1 cellular context compared by ENCODE assay signal in the genomic region with DNA sequence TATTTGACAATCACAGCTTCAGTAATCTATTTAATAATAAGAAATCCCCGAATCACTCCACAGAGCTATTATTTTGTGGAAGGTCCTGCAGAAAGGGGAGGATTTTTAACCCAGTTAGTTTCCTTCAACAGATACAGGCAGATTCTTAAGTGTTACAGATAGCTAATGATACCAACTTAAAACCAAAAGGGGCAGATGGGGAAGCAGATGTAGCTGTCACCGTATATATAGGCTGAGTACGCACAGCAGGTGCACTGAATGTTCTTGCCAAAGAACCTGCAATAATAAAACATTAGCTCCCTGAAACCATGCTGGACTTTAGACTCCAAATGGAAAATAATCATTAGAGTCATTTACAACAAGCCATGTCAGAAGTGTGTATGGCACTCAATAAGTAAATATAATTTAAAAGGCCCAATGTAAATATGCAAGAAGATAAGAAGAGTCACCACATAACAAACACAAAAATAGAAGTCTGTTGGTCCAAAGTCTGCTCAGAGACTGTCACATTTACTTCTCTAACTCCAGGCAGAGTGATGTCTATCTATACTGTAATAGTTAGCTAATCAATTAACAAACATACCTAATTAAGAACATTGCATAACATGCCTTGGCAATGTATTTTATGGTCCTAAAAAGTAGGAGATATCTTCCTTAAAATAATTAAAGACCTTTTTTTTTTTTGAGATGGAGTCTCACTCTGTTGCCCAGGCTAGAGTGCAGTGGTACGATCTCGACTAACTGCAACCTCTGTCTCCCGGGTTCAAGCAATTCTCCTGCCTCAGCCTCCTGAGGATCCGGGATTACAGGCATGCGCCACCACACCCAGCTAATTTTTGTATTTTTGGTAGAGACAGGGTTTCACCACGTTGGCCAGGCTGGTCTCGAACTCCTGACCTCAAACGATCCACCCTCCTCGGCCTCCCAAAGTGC.
TF ChIP-seq lines count a peak whose summit lies in the region.

No MANE protein-coding gene starts in this region.

TF ChIP-seq in HepG2, 621 proteins besides CTCF, POLR2A, EP300 and RAD21 (continued from another document and continues in another):
- TF ChIP-seq, protein P1, sequence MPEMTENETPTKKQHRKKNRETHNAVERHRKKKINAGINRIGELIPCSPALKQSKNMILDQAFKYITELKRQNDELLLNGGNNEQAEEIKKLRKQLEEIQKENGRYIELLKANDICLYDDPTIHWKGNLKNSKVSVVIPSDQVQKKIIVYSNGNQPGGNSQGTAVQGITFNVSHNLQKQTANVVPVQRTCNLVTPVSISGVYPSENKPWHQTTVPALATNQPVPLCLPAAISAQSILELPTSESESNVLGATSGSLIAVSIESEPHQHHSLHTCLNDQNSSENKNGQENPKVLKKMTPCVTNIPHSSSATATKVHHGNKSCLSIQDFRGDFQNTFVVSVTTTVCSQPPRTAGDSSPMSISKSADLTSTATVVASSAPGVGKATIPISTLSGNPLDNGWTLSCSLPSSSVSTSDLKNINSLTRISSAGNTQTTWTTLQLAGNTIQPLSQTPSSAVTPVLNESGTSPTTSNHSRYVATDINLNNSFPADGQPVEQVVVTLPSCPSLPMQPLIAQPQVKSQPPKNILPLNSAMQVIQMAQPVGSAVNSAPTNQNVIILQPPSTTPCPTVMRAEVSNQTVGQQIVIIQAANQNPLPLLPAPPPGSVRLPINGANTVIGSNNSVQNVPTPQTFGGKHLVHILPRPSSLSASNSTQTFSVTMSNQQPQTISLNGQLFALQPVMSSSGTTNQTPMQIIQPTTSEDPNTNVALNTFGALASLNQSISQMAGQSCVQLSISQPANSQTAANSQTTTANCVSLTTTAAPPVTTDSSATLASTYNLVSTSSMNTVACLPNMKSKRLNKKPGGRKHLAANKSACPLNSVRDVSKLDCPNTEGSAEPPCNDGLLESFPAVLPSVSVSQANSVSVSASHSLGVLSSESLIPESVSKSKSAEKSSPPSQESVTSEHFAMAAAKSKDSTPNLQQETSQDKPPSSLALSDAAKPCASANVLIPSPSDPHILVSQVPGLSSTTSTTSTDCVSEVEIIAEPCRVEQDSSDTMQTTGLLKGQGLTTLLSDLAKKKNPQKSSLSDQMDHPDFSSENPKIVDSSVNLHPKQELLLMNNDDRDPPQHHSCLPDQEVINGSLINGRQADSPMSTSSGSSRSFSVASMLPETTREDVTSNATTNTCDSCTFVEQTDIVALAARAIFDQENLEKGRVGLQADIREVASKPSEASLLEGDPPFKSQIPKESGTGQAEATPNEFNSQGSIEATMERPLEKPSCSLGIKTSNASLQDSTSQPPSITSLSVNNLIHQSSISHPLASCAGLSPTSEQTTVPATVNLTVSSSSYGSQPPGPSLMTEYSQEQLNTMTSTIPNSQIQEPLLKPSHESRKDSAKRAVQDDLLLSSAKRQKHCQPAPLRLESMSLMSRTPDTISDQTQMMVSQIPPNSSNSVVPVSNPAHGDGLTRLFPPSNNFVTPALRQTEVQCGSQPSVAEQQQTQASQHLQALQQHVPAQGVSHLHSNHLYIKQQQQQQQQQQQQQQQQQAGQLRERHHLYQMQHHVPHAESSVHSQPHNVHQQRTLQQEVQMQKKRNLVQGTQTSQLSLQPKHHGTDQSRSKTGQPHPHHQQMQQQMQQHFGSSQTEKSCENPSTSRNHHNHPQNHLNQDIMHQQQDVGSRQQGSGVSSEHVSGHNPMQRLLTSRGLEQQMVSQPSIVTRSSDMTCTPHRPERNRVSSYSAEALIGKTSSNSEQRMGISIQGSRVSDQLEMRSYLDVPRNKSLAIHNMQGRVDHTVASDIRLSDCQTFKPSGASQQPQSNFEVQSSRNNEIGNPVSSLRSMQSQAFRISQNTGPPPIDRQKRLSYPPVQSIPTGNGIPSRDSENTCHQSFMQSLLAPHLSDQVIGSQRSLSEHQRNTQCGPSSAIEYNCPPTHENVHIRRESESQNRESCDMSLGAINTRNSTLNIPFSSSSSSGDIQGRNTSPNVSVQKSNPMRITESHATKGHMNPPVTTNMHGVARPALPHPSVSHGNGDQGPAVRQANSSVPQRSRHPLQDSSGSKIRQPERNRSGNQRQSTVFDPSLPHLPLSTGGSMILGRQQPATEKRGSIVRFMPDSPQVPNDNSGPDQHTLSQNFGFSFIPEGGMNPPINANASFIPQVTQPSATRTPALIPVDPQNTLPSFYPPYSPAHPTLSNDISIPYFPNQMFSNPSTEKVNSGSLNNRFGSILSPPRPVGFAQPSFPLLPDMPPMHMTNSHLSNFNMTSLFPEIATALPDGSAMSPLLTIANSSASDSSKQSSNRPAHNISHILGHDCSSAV (CRISPR knock-in tag; IDR thresholded peaks at IDR 0.05; ENCODE audit: borderline replicate concordance), result no peak; the same call in 1 of the 2 replicates
- TF ChIP-seq, protein P2, sequence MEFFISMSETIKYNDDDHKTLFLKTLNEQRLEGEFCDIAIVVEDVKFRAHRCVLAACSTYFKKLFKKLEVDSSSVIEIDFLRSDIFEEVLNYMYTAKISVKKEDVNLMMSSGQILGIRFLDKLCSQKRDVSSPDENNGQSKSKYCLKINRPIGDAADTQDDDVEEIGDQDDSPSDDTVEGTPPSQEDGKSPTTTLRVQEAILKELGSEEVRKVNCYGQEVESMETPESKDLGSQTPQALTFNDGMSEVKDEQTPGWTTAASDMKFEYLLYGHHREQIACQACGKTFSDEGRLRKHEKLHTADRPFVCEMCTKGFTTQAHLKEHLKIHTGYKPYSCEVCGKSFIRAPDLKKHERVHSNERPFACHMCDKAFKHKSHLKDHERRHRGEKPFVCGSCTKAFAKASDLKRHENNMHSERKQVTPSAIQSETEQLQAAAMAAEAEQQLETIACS (CRISPR knock-in tag; IDR thresholded peaks at IDR 0.05), result no peak
- TF ChIP-seq SUZ12 (IDR thresholded peaks at IDR 0.05; ENCODE audit: low read depth, low read length) (no peak), NRL (CRISPR knock-in tag; IDR thresholded peaks at IDR 0.05; ENCODE audit: borderline replicate concordance) (no peak), ONECUT2 (CRISPR knock-in tag; IDR thresholded peaks at IDR 0.05) (peak; percentile 92), KAT2B (IDR thresholded peaks at IDR 0.05; ENCODE audit: borderline replicate concordance, low read depth, low read length) (peak; percentile 45; the same call in 1 of the 2 replicates), IKZF1 (IDR thresholded peaks at IDR 0.05) (no peak), TARDBP (CRISPR knock-in tag; IDR thresholded peaks at IDR 0.05) (peak; percentile 100), ZNF616 (CRISPR knock-in tag; IDR thresholded peaks at IDR 0.05; ENCODE audit: low read depth) (no peak), GATAD1 (CRISPR knock-in tag; IDR thresholded peaks at IDR 0.05) (peak; percentile 78), U2AF1 (optimal IDR thresholded peaks at IDR 0.05; ENCODE audit: low read depth, low read length) (no peak), MYNN (CRISPR knock-in tag; IDR thresholded peaks at IDR 0.05; ENCODE audit: low read depth) (no peak), KMT2A (CRISPR knock-in tag; IDR thresholded peaks at IDR 0.05) (peak; percentile 19; the same call in 1 of the 2 replicates), JDP2 (CRISPR knock-in tag; IDR thresholded peaks at IDR 0.05; ENCODE audit: borderline replicate concordance) (no peak), ZNF816 (CRISPR knock-in tag; IDR thresholded peaks at IDR 0.05; ENCODE audit: borderline replicate concordance) (peak; percentile 98; the same call in 1 of the 2 replicates), ZNF788 (CRISPR knock-in tag; IDR thresholded peaks at IDR 0.05; ENCODE audit: borderline replicate concordance) (no peak), TRIM24 (CRISPR knock-in tag; IDR thresholded peaks at IDR 0.05) (no peak), TMF1 (CRISPR knock-in tag; IDR thresholded peaks at IDR 0.05; ENCODE audit: low read depth) (peak; percentile 76; the same call in 1 of the 2 replicates), GTF3A (CRISPR knock-in tag; conservative IDR thresholded peaks at IDR 0.05) (no peak)
- TF ChIP-seq, protein P3, sequence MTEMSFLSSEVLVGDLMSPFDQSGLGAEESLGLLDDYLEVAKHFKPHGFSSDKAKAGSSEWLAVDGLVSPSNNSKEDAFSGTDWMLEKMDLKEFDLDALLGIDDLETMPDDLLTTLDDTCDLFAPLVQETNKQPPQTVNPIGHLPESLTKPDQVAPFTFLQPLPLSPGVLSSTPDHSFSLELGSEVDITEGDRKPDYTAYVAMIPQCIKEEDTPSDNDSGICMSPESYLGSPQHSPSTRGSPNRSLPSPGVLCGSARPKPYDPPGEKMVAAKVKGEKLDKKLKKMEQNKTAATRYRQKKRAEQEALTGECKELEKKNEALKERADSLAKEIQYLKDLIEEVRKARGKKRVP (CRISPR knock-in tag; IDR thresholded peaks at IDR 0.05), result peak in 1 of 2 experiments; percentile 88; a peak in 2 of 4 replicates
- TF ChIP-seq, protein P4, sequence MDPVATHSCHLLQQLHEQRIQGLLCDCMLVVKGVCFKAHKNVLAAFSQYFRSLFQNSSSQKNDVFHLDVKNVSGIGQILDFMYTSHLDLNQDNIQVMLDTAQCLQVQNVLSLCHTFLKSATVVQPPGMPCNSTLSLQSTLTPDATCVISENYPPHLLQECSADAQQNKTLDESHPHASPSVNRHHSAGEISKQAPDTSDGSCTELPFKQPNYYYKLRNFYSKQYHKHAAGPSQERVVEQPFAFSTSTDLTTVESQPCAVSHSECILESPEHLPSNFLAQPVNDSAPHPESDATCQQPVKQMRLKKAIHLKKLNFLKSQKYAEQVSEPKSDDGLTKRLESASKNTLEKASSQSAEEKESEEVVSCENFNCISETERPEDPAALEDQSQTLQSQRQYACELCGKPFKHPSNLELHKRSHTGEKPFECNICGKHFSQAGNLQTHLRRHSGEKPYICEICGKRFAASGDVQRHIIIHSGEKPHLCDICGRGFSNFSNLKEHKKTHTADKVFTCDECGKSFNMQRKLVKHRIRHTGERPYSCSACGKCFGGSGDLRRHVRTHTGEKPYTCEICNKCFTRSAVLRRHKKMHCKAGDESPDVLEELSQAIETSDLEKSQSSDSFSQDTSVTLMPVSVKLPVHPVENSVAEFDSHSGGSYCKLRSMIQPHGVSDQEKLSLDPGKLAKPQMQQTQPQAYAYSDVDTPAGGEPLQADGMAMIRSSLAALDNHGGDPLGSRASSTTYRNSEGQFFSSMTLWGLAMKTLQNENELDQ (CRISPR knock-in tag; IDR thresholded peaks at IDR 0.05; ENCODE audit: borderline replicate concordance), result no peak
- TF ChIP-seq, protein P5, sequence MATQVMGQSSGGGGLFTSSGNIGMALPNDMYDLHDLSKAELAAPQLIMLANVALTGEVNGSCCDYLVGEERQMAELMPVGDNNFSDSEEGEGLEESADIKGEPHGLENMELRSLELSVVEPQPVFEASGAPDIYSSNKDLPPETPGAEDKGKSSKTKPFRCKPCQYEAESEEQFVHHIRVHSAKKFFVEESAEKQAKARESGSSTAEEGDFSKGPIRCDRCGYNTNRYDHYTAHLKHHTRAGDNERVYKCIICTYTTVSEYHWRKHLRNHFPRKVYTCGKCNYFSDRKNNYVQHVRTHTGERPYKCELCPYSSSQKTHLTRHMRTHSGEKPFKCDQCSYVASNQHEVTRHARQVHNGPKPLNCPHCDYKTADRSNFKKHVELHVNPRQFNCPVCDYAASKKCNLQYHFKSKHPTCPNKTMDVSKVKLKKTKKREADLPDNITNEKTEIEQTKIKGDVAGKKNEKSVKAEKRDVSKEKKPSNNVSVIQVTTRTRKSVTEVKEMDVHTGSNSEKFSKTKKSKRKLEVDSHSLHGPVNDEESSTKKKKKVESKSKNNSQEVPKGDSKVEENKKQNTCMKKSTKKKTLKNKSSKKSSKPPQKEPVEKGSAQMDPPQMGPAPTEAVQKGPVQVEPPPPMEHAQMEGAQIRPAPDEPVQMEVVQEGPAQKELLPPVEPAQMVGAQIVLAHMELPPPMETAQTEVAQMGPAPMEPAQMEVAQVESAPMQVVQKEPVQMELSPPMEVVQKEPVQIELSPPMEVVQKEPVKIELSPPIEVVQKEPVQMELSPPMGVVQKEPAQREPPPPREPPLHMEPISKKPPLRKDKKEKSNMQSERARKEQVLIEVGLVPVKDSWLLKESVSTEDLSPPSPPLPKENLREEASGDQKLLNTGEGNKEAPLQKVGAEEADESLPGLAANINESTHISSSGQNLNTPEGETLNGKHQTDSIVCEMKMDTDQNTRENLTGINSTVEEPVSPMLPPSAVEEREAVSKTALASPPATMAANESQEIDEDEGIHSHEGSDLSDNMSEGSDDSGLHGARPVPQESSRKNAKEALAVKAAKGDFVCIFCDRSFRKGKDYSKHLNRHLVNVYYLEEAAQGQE (IDR thresholded peaks at IDR 0.05; ENCODE audit: borderline replicate concordance in 1 of 2, low read depth in 1 of 2, low read length in 2 of 2), result peak in 1 of 2 experiments; percentile 68; a peak in 2 of 4 replicates
- TF ChIP-seq, protein P6, sequence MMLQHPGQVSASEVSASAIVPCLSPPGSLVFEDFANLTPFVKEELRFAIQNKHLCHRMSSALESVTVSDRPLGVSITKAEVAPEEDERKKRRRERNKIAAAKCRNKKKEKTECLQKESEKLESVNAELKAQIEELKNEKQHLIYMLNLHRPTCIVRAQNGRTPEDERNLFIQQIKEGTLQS (CRISPR knock-in tag; IDR thresholded peaks at IDR 0.05), result no peak; the same call in 1 of the 2 replicates
- TF ChIP-seq, protein P7, sequence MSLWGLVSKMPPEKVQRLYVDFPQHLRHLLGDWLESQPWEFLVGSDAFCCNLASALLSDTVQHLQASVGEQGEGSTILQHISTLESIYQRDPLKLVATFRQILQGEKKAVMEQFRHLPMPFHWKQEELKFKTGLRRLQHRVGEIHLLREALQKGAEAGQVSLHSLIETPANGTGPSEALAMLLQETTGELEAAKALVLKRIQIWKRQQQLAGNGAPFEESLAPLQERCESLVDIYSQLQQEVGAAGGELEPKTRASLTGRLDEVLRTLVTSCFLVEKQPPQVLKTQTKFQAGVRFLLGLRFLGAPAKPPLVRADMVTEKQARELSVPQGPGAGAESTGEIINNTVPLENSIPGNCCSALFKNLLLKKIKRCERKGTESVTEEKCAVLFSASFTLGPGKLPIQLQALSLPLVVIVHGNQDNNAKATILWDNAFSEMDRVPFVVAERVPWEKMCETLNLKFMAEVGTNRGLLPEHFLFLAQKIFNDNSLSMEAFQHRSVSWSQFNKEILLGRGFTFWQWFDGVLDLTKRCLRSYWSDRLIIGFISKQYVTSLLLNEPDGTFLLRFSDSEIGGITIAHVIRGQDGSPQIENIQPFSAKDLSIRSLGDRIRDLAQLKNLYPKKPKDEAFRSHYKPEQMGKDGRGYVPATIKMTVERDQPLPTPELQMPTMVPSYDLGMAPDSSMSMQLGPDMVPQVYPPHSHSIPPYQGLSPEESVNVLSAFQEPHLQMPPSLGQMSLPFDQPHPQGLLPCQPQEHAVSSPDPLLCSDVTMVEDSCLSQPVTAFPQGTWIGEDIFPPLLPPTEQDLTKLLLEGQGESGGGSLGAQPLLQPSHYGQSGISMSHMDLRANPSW (CRISPR knock-in tag; IDR thresholded peaks at IDR 0.05; ENCODE audit: borderline replicate concordance), result peak; percentile 99
- TF ChIP-seq, protein P8, sequence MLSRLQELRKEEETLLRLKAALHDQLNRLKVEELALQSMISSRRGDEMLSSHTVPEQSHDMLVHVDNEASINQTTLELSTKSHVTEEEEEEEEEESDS (CRISPR knock-in tag; IDR thresholded peaks at IDR 0.05; ENCODE audit: borderline replicate concordance), result peak; percentile 88
